Comparison of ENCODE assay signal across 19 cellular contexts in genomic region chr11:86803641-86804040, GRCh38. TPM values are rescaled to one million over a fixed set of nuclear protein-coding genes. Genes with fewer than 3 reads are reported as not detected.
A peak's percentile ranks its signal among the peaks of the same experiment; 100 is the strongest.
DNase-seq lines count a peak whose midpoint lies in the region; ATAC-seq and TF ChIP-seq lines count a peak whose summit lies in the region.
"Had no signal": no experiment of that assay in that cellular context is flagged by ENCODE, and none has a peak within 500 bp of the region (broad histone marks: within the 10 kb centered on the region; RNA-seq: fewer than 3 reads in every experiment).

No MANE protein-coding gene starts in this region.

- no peaks in the 10 kb centered on the region for H3K27me3 ChIP-seq in IMR-90 (ENCODE audit: control insufficient read depth, insufficient read depth, low read length)
- no peaks in the 10 kb centered on the region for H3K27me3 ChIP-seq in muscle layer of colon (ENCODE audit: control insufficient read depth in 1 of 2, insufficient read depth in 2 of 2, low read length in 2 of 2)
- H3K27me3 ChIP-seq in stomach, result peaks cover 0 to 9% (median 0%) of the 10 kb centered on the region in 3 donors
- H3K27me3 ChIP-seq in CD8-positive, alpha-beta memory T cell (ENCODE audit: insufficient read depth, low read length, poor library complexity, severe bottlenecking), result no peaks in the 10 kb centered on the region
- H3K27me3 ChIP-seq in A673 (replicated peaks; ENCODE audit: insufficient read depth, low read depth, low read length, poor library complexity), result no peaks in the 10 kb centered on the region

- H3K27me3 Mint-ChIP-seq in CD8-positive, alpha-beta memory T cell, result peaks cover 14 to 30% of the 10 kb centered on the region in 2 donors
- peaks cover 45% of the 10 kb centered on the region for H3K27me3 Mint-ChIP-seq in activated CD8-positive, alpha-beta T cell treated with anti-CD3 and anti-CD28 coated beads for 36 hours

- peak overlapping the region; percentile 5; the same call in 1 of the 2 replicates for H3K14ac ChIP-seq in IMR-90 (replicated peaks; ENCODE audit: low read depth, low read length)

- CTCF ChIA-PET in IMR-90 (lab: Yijun Ruan, JAX) (interaction anchor here (0.7 kb wide), 2 partner anchors 8 to 165 kb away, joined by 3 read pairs; no protein-coding TSS in a partner anchor), A673 (lab: Charles Lee) (interaction anchor here (1.0 kb wide), 1 partner anchor 171 kb away, joined by 3 read pairs; no protein-coding TSS in a partner anchor)
- CTCF ChIA-PET in CD8-positive, alpha-beta memory T cell (lab: Charles Lee), result no interaction called here
- CTCF ChIA-PET in activated CD8-positive, alpha-beta T cell treated with anti-CD3 and anti-CD28 coated beads for 36 hours (lab: Charles Lee), result no interaction called here

- no peak for TF ChIP-seq RAD21 in IMR-90 (IDR thresholded peaks at IDR 0.05; ENCODE audit: low read length)

- no peak overlapping the region for H3K4me3 Mint-ChIP-seq in CD8-positive, alpha-beta memory T cell
- no peak overlapping the region for H3K4me3 Mint-ChIP-seq in activated CD8-positive, alpha-beta T cell treated with anti-CD3 and anti-CD28 coated beads for 36 hours

- H3K36me3 ChIP-seq in IMR-90 (ENCODE audit: control insufficient read depth, insufficient read depth, low read length), result 0 out of 2 replicates have a peak, but pooled peaks cover 5% of the 10 kb centered on the region
- peaks cover 13% of the 10 kb centered on the region for H3K36me3 ChIP-seq in muscle layer of colon (ENCODE audit: insufficient read depth, low read length)
- peaks cover 0 to 15% (median 7%) of the 10 kb centered on the region in 4 donors for H3K36me3 ChIP-seq in stomach
- H3K36me3 ChIP-seq in CD8-positive, alpha-beta memory T cell (ENCODE audit: insufficient read depth, low read length), result no peaks in the 10 kb centered on the region
- H3K36me3 ChIP-seq in A673 (ENCODE audit: insufficient read depth, low read length, poor library complexity, severe bottlenecking), result no peaks in the 10 kb centered on the region
- H3K36me3 ChIP-seq: left ventricle myocardium inferior, neutrophil had no signal

- H3K27ac Mint-ChIP-seq in CD8-positive, alpha-beta memory T cell, result no peak overlapping the region
- no peak overlapping the region for H3K27ac Mint-ChIP-seq in activated CD8-positive, alpha-beta T cell treated with anti-CD3 and anti-CD28 coated beads for 36 hours

- no peak overlapping the region for H2AFZ ChIP-seq in IMR-90 (replicated peaks; ENCODE audit: low read length, poor library complexity)

- H2AK9ac ChIP-seq in IMR-90 (replicated peaks; ENCODE audit: low read depth, low read length, poor library complexity), result no peak overlapping the region

- H3K56ac ChIP-seq in IMR-90 (ENCODE audit: extremely low read depth, insufficient read depth, low read length), result no peak overlapping the region

- no peak overlapping the region for H2BK15ac ChIP-seq in IMR-90 (ENCODE audit: low read depth, low read length)

- no peaks in the 10 kb centered on the region for H3K9me3 Mint-ChIP-seq in CD8-positive, alpha-beta memory T cell
- no peaks in the 10 kb centered on the region for H3K9me3 Mint-ChIP-seq in activated CD8-positive, alpha-beta T cell treated with anti-CD3 and anti-CD28 coated beads for 36 hours

- TF ChIP-seq CTCF in IMR-90 (conservative IDR thresholded peaks at IDR 0.05; ENCODE audit: low read depth, low read length) (no peak), coronary artery (IDR thresholded peaks at IDR 0.05) (no peak), stomach (IDR thresholded peaks at IDR 0.05) (no peak), A673 (conservative IDR thresholded peaks at IDR 0.05; ENCODE audit: low read depth, low read length) (no peak)
- no peak for TF ChIP-seq CTCF in activated CD8-positive, alpha-beta T cell treated with anti-CD3 and anti-CD28 coated beads for 36 hours (IDR thresholded peaks at IDR 0.05)

- no peaks in the 10 kb centered on the region for H3K36me3 Mint-ChIP-seq in CD8-positive, alpha-beta memory T cell
- H3K36me3 Mint-ChIP-seq in activated CD8-positive, alpha-beta T cell treated with anti-CD3 and anti-CD28 coated beads for 36 hours (ENCODE audit: low read depth), result no peaks in the 10 kb centered on the region

- H3K18ac ChIP-seq in IMR-90 (ENCODE audit: low read depth, low read length), result no peak overlapping the region

- H3K27ac ChIP-seq in IMR-90 (ENCODE audit: insufficient read depth, low read length) (no peak overlapping the region), coronary artery (peak overlapping the region; percentile 31 to 92), muscle layer of colon (ENCODE audit: low read depth, low read length) (peak overlapping the region; percentile 16), stomach (peak overlapping the region in 3 of 5 donors; percentile 36 to 89 (median 84)), A673 (ENCODE audit: low read depth, low read length, poor library complexity, severe bottlenecking) (no peak overlapping the region)
- no peak overlapping the region for H3K27ac ChIP-seq in CD8-positive, alpha-beta memory T cell (ENCODE audit: low read depth, low read length)
- H3K27ac ChIP-seq: C4-2B, left ventricle myocardium inferior, neutrophil had no signal

- no peak overlapping the region for H4K8ac ChIP-seq in IMR-90 (ENCODE audit: low read depth in 2 of 2, low read length in 2 of 2)

- no peak overlapping the region for H4K5ac ChIP-seq in IMR-90 (ENCODE audit: low read depth, low read length)

- H3K9ac ChIP-seq in IMR-90 (ENCODE audit: low read depth, low read length) (0 out of 2 replicates have a peak overlapping the region, but pooled peaks have one; percentile 10), muscle layer of colon (ENCODE audit: low read length) (peak overlapping the region; percentile 3)

- H3K9me3 ChIP-seq in IMR-90 (ENCODE audit: control insufficient read depth, insufficient read depth, low read length), result no peaks in the 10 kb centered on the region
- no peaks in the 10 kb centered on the region for H3K9me3 ChIP-seq in muscle layer of colon (ENCODE audit: low read length)
- H3K9me3 ChIP-seq in stomach, result no peaks in the 10 kb centered on the region
- H3K9me3 ChIP-seq in CD8-positive, alpha-beta memory T cell (ENCODE audit: low read length), result no peaks in the 10 kb centered on the region
- no peaks in the 10 kb centered on the region for H3K9me3 ChIP-seq in A673 (ENCODE audit: low read depth, low read length, poor library complexity, severe bottlenecking)
- H3K9me3 ChIP-seq: left ventricle myocardium inferior, neutrophil had no signal

- no peak overlapping the region for H3K4me2 ChIP-seq in IMR-90 (ENCODE audit: low read depth, low read length)

- TF ChIP-seq EP300 in stomach (IDR thresholded peaks at IDR 0.05), result no peak

- H3K4me1 ChIP-seq in IMR-90 (ENCODE audit: control insufficient read depth, insufficient read depth, low read length), result peaks cover 21% of the 10 kb centered on the region
- peaks cover 64% of the 10 kb centered on the region for H3K4me1 ChIP-seq in muscle layer of colon (ENCODE audit: insufficient read depth, low read length)
- peaks cover 9 to 69% (median 43%) of the 10 kb centered on the region in 4 donors for H3K4me1 ChIP-seq in stomach
- H3K4me1 ChIP-seq in CD8-positive, alpha-beta memory T cell (ENCODE audit: insufficient read depth, low read length), result peaks cover 18% of the 10 kb centered on the region
- H3K4me1 ChIP-seq in A673 (ENCODE audit: insufficient read depth, low read length, poor library complexity, severe bottlenecking), result peaks cover 26% of the 10 kb centered on the region

- H3K4me3 ChIP-seq in IMR-90 (ENCODE audit: insufficient read depth, low read depth, low read length), result no peak overlapping the region
- H3K4me3 ChIP-seq in coronary artery, result peak overlapping the region; percentile 93
- no peak overlapping the region for H3K4me3 ChIP-seq in muscle layer of colon (ENCODE audit: low read depth in 1 of 2, low read length in 2 of 2)
- H3K4me3 ChIP-seq in stomach, result peak overlapping the region in 1 of 4 donors; percentile 71
- H3K4me3 ChIP-seq in CD8-positive, alpha-beta memory T cell (ENCODE audit: low read length), result no peak overlapping the region
- no peak overlapping the region for H3K4me3 ChIP-seq in A673 (ENCODE audit: low read depth, low read length, poor library complexity, severe bottlenecking)
- H3K4me3 ChIP-seq: left ventricle myocardium inferior had no signal

- H3K23ac ChIP-seq in IMR-90 (ENCODE audit: low read depth, low read length), result 0 out of 2 replicates have a peak overlapping the region, but pooled peaks have one; percentile 26

- in situ Hi-C loops in IMR-90 (cut with MboI; ENCODE audit: low sequenced_read_pairs), result loop anchor here (5.0 kb wide), 1 partner anchor 131 kb away; the partner anchor contains the start of gene ME3

- H2BK20ac ChIP-seq in IMR-90 (ENCODE audit: low read depth, low read length), result no peak overlapping the region

- peaks cover 19 to 50% (median 24%) of the 10 kb centered on the region in 3 donors for H3K4me1 Mint-ChIP-seq in CD8-positive, alpha-beta memory T cell
- peaks cover 35% of the 10 kb centered on the region for H3K4me1 Mint-ChIP-seq in activated CD8-positive, alpha-beta T cell treated with anti-CD3 and anti-CD28 coated beads for 36 hours (ENCODE audit: low read depth)

- WGBS in IMR-90 (ENCODE audit: extremely low coverage in 2 of 2, insufficient read length in 1 of 2), 2 experiments, result no CpG with 5 or more reads among the region's 2 CpGs
- WGBS in stomach, 5 donors, result 42 to 91% (median 79%) methylated on average over 2 of the region's 2 CpGs

- intact Hi-C loops in IMR-90 (cut with micrococcal nuclease) (loop anchor here (2.0 to 5.0 kb wide), 3 partner anchors 133 to 196 kb away; no protein-coding TSS in a partner anchor), stomach (cut with DNase I; ENCODE audit: low total_unique reads) (no loop called here), A673 (cut with micrococcal nuclease; ENCODE audit: unreplicated experiment) (loop anchor here (5.0 kb wide), 2 partner anchors 131 to 171 kb away; partner anchors contain the start of gene ME3)
- intact Hi-C loops in activated CD8-positive, alpha-beta T cell treated with anti-CD3 and anti-CD28 coated beads for 36 hours (cut with micrococcal nuclease), result no loop called here

- H3K79me1 ChIP-seq in IMR-90 (ENCODE audit: low read depth in 1 of 2, low read length in 2 of 2), result peaks cover 40 to 71% of the 10 kb centered on the region in 2 experiments

- no peaks in the 10 kb centered on the region for H4K20me1 ChIP-seq in IMR-90 (ENCODE audit: insufficient read depth, low read length)

- H2AK5ac ChIP-seq in IMR-90 (ENCODE audit: low read depth, low read length), result no peak overlapping the region

- no peak overlapping the region for H2BK120ac ChIP-seq in IMR-90 (ENCODE audit: low read depth, low read length)

- peaks cover 15% of the 10 kb centered on the region; the same call in 1 of the 2 replicates for H3K9me1 ChIP-seq in IMR-90 (ENCODE audit: insufficient read depth, low read length)

- peak overlapping the region; percentile 36; the same call in 1 of the 2 replicates for H3K4ac ChIP-seq in IMR-90 (ENCODE audit: low read depth, low read length)

- POLR2A ChIA-PET in IMR-90 (lab: Charles Lee; ENCODE audit: unreplicated experiment) (no interaction called here), A673 (lab: Charles Lee; ENCODE audit: low non-redundant PET) (no interaction called here)
- POLR2A ChIA-PET in CD8-positive, alpha-beta memory T cell (lab: Charles Lee), result no interaction called here
- POLR2A ChIA-PET in activated CD8-positive, alpha-beta T cell treated with anti-CD3 and anti-CD28 coated beads for 36 hours (lab: Charles Lee), result interaction anchor here (1.3 kb wide), 1 partner anchor 12 kb away, joined by 3 read pairs; no protein-coding TSS in a partner anchor

- no peak overlapping the region for H2BK5ac ChIP-seq in IMR-90 (ENCODE audit: low read depth, low read length, poor library complexity, severe bottlenecking)

- TF ChIP-seq POLR2A in IMR-90 (IDR thresholded peaks at IDR 0.05; ENCODE audit: low read depth, low read length), result no peak
- TF ChIP-seq POLR2A in stomach (IDR thresholded peaks at IDR 0.05), result no peak

- DNase-seq in IMR-90, result no peak
- DNase-seq in coronary artery (ENCODE audit: low spot score), result no peak
- no peak for DNase-seq in stomach
- DNase-seq in NCI-H1930 (lab: John Stamatoyannopoulos, UW), result no peak
- DNase-seq in CD8-positive, alpha-beta memory T cell, result no peak
- no peak for DNase-seq in A673 (ENCODE audit: low spot score)
- no peak for DNase-seq in activated CD8-positive, alpha-beta T cell treated with anti-CD3 and anti-CD28 coated beads for 36 hours
- DNase-seq: DND-41; left ventricle myocardium inferior; NCI-H2171; small intestine; stimulated activated naive CD4-positive, alpha-beta T cell treated with Interleukin-2 at 50 U/mL for 16 hours; T-helper 2 cell had no signal

- no TSS peak for BruUV-seq in IMR-90 (replicated peaks; lab: Mats Ljungman, UMichigan)
- BruUV-seq in A673 (replicated peaks; lab: Mats Ljungman, UMichigan), result no TSS peak

- no peak overlapping the region for H4K91ac ChIP-seq in IMR-90 (ENCODE audit: insufficient read depth, low read depth, low read length)

- dilution Hi-C loops in IMR-90 (cut with HindIII; ENCODE audit: low sequenced_read_pairs, unreplicated experiment), result no loop called here

- ATAC-seq in IMR-90 (ENCODE audit: low read depth), result no peak
- ATAC-seq in activated CD8-positive, alpha-beta T cell treated with anti-CD3 and anti-CD28 coated beads for 36 hours, result no peak
- ATAC-seq: esophagus mucosa, HepG2, Right ventricle myocardium inferior had no signal

RNA-seq across cellular contexts. Expression of gene PRSS23, which starts 3.3 kb away (rescaled TPM):
- total RNA-seq in IMR-90 (2012; rRNA removed) (123 and 199 TPM in 2 replicates), stomach (10 to 100 TPM in 4 of 5 donors, 1 to 10 TPM in 1; 4.1 to 98.8 (median 72.9) TPM), A673 (2021) (9.4 and 12.1 TPM in 2 replicates)
- polyA plus RNA-seq in IMR-90 (2012; rRNA removed) (82.8 and 100 TPM in 2 replicates), stomach (10 to 100 TPM; 11.0 to 12.2 (median 11.7) TPM)
- 29.4 and 33.7 TPM in 2 replicates for polyA plus RNA-seq in IMR-90 (2012; cell fraction: cytosol; rRNA removed)
- 12.6 and 23.8 TPM in 2 replicates for polyA plus RNA-seq in IMR-90 (2012; cell fraction: nucleus; rRNA removed; ENCODE audit: low replicate concordance)
- 1 to 10 TPM; 4.0 to 4.9 TPM for total RNA-seq in CD8-positive, alpha-beta memory T cell
- polyA plus RNA-seq in CD8-positive, alpha-beta memory T cell, result 13.3 TPM
- 1 to 10 TPM; 1.4 to 2.3 TPM for total RNA-seq in activated CD8-positive, alpha-beta T cell treated with anti-CD3 and anti-CD28 coated beads for 36 hours

Comparison
In these comparisons a context has a peak if more than half of its experiments do, and no peak if none do; other contexts are left out.
1. H3K27ac ChIP-seq: peak in coronary artery (2 of 2), muscle layer of colon (single experiment) and stomach (3 of 5); none in IMR-90 (single experiment), CD8-positive, alpha-beta memory T cell (single experiment) and A673 (single experiment).
2. CTCF ChIA-PET loops: an anchor here in IMR-90 (0.7 kb wide) and A673 (1.0 kb wide); none called in CD8-positive, alpha-beta memory T cell and activated CD8-positive, alpha-beta T cell treated with anti-CD3 and anti-CD28 coated beads for 36 hours.
3. intact Hi-C loops: an anchor here in IMR-90 (2.0 to 5.0 kb wide) and A673 (5.0 kb wide); none called in stomach and activated CD8-positive, alpha-beta T cell treated with anti-CD3 and anti-CD28 coated beads for 36 hours.